ENCODE assay signal across 20 cellular contexts in the genomic region with DNA sequence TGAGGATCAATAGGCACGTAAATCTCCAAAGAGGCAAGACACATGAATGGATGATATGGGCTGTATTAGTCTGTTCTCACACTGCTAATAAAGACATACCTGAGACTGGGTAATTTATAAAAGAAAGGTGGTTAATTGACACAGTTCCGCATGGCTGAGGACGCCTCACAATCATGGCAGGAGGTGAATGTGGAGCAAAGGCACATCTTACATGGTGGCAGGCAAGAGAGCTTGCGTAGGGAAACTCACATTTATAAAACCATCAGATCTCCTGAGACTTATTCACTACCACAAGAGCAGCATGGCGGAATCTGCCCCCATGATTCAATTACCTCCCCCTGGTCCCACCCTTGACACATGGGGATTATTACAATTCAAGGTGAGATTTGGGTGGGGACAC. TPM values are rescaled to one million over a fixed set of nuclear protein-coding genes. Genes with fewer than 3 reads are reported as not detected.
"Had no signal": no experiment of that assay in that cellular context is flagged by ENCODE, and none has a peak within 500 bp of the region (broad histone marks: within the 10 kb centered on the region; RNA-seq: fewer than 3 reads in every experiment).

No MANE protein-coding gene starts in this region.

RNA-seq across cellular contexts. Expression of gene UCN3, which starts 14.4 kb away (rescaled TPM):
- total RNA-seq: hepatocyte; kidney; kidney epithelial cell; left cardiac atrium; left lobe of liver; left ventricle myocardium inferior; left ventricle myocardium superior; lower leg skin; lung microvascular endothelial cell; mammary epithelial cell; mesenteric fat pad; mesothelial cell of epicardium; mononuclear cell; myocyte; naive thymus-derived CD4-positive, alpha-beta T cell had no signal
- polyA plus RNA-seq: hepatocyte; immature natural killer cell; keratinocyte; liver; mammary epithelial cell; naive thymus-derived CD4-positive, alpha-beta T cell had no signal

RNA-seq across cellular contexts. Expression of gene TUBAL3, which starts 25.4 kb away (rescaled TPM):
- total RNA-seq: left lobe of liver; left lung; lower lobe of right lung; lung microvascular endothelial cell; mesenteric fat pad; mononuclear cell; myocyte; naive thymus-derived CD4-positive, alpha-beta T cell had no signal
- polyA plus RNA-seq: immature natural killer cell; liver; naive thymus-derived CD4-positive, alpha-beta T cell had no signal
